In the genomic region with DNA sequence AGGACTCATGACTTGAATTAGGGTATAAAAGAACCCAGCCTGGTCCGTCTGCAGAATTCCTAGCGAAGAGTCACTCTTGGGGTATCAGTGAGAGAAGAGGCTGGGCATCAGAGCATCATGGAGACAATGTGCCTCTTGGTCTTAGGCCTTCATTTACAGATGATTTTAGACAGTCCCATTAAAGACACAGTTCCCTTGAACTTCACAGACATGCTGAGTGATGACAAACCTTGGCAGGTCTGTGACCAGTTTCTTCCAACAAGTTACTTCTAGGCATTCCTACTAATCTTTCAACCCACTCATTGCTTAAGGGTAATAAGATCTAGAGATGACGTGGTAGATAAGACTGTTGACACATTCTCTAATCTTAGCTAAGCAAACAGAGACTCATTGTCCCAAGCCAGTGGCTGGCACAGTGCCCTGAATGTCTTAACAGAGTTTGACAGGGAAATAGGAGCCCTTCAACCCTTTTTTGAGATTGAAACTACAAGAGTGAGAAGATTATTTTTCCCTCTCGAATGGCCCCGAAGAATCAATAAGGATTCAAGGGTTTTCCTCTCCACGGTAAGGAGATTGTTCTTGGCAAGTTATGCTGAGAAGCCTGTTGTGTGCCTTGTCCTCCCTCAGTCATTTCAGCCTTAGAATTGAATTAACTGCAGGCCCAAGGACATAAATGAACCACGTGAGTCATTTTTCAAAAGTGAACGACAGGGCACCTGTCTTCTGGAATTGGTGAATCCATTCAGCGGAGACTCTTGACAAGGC, we compare ENCODE assay signal across 8 cellular contexts.
DNase-seq lines count a peak whose midpoint lies in the region; ATAC-seq, FAIRE-seq and TF ChIP-seq lines count a peak whose summit lies in the region.

No MANE protein-coding gene starts in this region.

- H3K9me1 ChIP-seq in K562 (ENCODE audit: control insufficient read depth, insufficient read depth, low read length), result no peaks in the 10 kb centered on the region

- H3K4me1 Mint-ChIP-seq in stimulated activated naive CD8-positive, alpha-beta T cell treated with anti-CD3 and anti-CD28 coated beads, Interleukin-15, amount 100 ng/mL, for 72 hours, result peaks cover 19% of the 10 kb centered on the region

- no peaks in the 10 kb centered on the region for H3K79me2 ChIP-seq in K562 (ENCODE audit: control insufficient read depth, insufficient read depth, low read length)

- BruUV-seq in K562 (replicated peaks; lab: Mats Ljungman, UMichigan), result no TSS peak

- no peak overlapping the region for H3K27ac ChIP-seq in K562 (ENCODE audit: extremely low read depth, low read depth, low read length)

- H3K4me2 ChIP-seq in K562 (ENCODE audit: insufficient read depth, low read length), result no peak overlapping the region

- no peaks in the 10 kb centered on the region for H4K20me1 ChIP-seq in K562 (replicated peaks; ENCODE audit: control insufficient read depth, insufficient read depth, low read length)

- H3K9me3 ChIP-seq in K562 (replicated peaks; ENCODE audit: control insufficient read depth, insufficient read depth, low read depth, low read length), result no peaks in the 10 kb centered on the region

- H3K9me3 Mint-ChIP-seq in stimulated activated naive CD8-positive, alpha-beta T cell treated with anti-CD3 and anti-CD28 coated beads, Interleukin-15, amount 100 ng/mL, for 72 hours, result no peaks in the 10 kb centered on the region

- H3K9ac ChIP-seq in K562 (ENCODE audit: insufficient read depth in 1 of 2, low read depth in 2 of 2, low read length in 2 of 2), result no peak overlapping the region

- no peaks in the 10 kb centered on the region for H3K36me3 ChIP-seq in K562 (ENCODE audit: control insufficient read depth, insufficient read depth, low read length)

- DNase-seq in DMS53 treated with DMSO at 0.1 percent for 48 hours (lab: John Stamatoyannopoulos, UW; ENCODE audit: unreplicated experiment) (peak; percentile 85), NCI-H146 (lab: John Stamatoyannopoulos, UW) (peak; percentile 95), K562 (ENCODE audit: extremely low read depth in 1 of 4, low spot score in 3 of 4) (no peak), left colon (peak; percentile 93 to 96)
- DNase-seq in stimulated activated naive CD8-positive, alpha-beta T cell treated with anti-CD3 and anti-CD28 coated beads, Interleukin-15, amount 100 ng/mL, for 72 hours, result no peak
- no peak for DNase-seq in effector CD8-positive, alpha-beta T cell (lab: John Stamatoyannopoulos, UW)

- H3K4me3 ChIP-seq in K562, result no peak overlapping the region

- H3K4me3 Mint-ChIP-seq in stimulated activated naive CD8-positive, alpha-beta T cell treated with anti-CD3 and anti-CD28 coated beads, Interleukin-15, amount 100 ng/mL, for 72 hours, result no peak overlapping the region

- ATAC-seq in K562 (no peak), left colon (peak; percentile 97), HG03565 (IDR thresholded peaks at IDR 0.05; ENCODE audit: unreplicated experiment) (no peak), HG03354 (IDR thresholded peaks at IDR 0.05; ENCODE audit: poor library complexity, severe bottlenecking, unreplicated experiment) (no peak)
- ATAC-seq in stimulated activated naive CD8-positive, alpha-beta T cell treated with anti-CD3 and anti-CD28 coated beads, Interleukin-15, amount 100 ng/mL, for 72 hours, result peak; percentile 26

- TF ChIP-seq RAD21 in K562 (CRISPR knock-in tag; conservative IDR thresholded peaks at IDR 0.05 in 1 of 2, IDR thresholded peaks at IDR 0.05 in 1 of 2), result no peak

- POLR2A ChIA-PET in K562 (lab: Yijun Ruan, JAX), result no interaction called here

- no peak overlapping the region for H2AFZ ChIP-seq in K562 (ENCODE audit: low read depth, low read length)

- TF ChIP-seq CTCF in K562 (IDR thresholded peaks at IDR 0.05 in 2 of 3, conservative IDR thresholded peaks at IDR 0.05 in 1 of 3; ENCODE audit: insufficient read depth in 2 of 3, low read depth in 1 of 3, low read length in 3 of 3), result no peak

- FAIRE-seq in K562 (lab: Jason Lieb, UNC), result no peak

- 2% methylated on average over 9 of the region's 9 CpGs for WGBS in K562 (ENCODE audit: insufficient coverage, low coverage, missing lambda C conversion rate)

- no peaks in the 10 kb centered on the region for H3K4me1 ChIP-seq in K562 (replicated peaks in 1 of 2; ENCODE audit: control insufficient read depth in 2 of 2, insufficient read depth in 2 of 2, low read length in 2 of 2)

- H3K27me3 Mint-ChIP-seq in stimulated activated naive CD8-positive, alpha-beta T cell treated with anti-CD3 and anti-CD28 coated beads, Interleukin-15, amount 100 ng/mL, for 72 hours, result no peaks in the 10 kb centered on the region

- no peak for TF ChIP-seq EP300 in K562 (IDR thresholded peaks at IDR 0.05; ENCODE audit: low read length)

- intact Hi-C loops in K562 (cut with micrococcal nuclease) (no loop called here), left colon (cut with DNase I, micrococcal nuclease) (no loop called here)

- in situ Hi-C loops in K562 (cut with MboI), result loop anchor here (25.0 kb wide), 1 partner anchor 933 kb away; no protein-coding TSS in a partner anchor

- peaks cover 2 to 26% of the 10 kb centered on the region in 2 experiments; a peak in 3 of 5 replicates for H3K27me3 ChIP-seq in K562 (ENCODE audit: control insufficient read depth in 2 of 2, insufficient read depth in 2 of 2, low read length in 2 of 2)

- CTCF ChIA-PET in K562 (lab: Yijun Ruan, JAX; ENCODE audit: low intra/inter-chr PET ratio), result no interaction called here

- peak overlapping the region in 1 of 2 donors; percentile 76 for H3K27ac Mint-ChIP-seq in stimulated activated naive CD8-positive, alpha-beta T cell treated with anti-CD3 and anti-CD28 coated beads, Interleukin-15, amount 100 ng/mL, for 72 hours

- no peak for TF ChIP-seq POLR2A in K562 (conservative IDR thresholded peaks at IDR 0.05)

TF ChIP-seq in K562, 482 proteins besides CTCF, POLR2A, EP300 and RAD21:
- TF ChIP-seq SAFB2 (IDR thresholded peaks at IDR 0.05; ENCODE audit: borderline replicate concordance, low read depth, low read length, severe bottlenecking), result no peak
- peak; percentile 19; the same call in 1 of the 2 replicates for TF ChIP-seq NFIC (IDR thresholded peaks at IDR 0.05)
- TF ChIP-seq SOX6 (IDR thresholded peaks at IDR 0.05), result peak; percentile 48; the same call in 1 of the 2 replicates
- TF ChIP-seq GATA2 (CRISPR knock-in tag; IDR thresholded peaks at IDR 0.05), result no peak
- no peak for TF ChIP-seq ZNF140 (CRISPR knock-in tag; IDR thresholded peaks at IDR 0.05)
- no peak for TF ChIP-seq PURB (CRISPR knock-in tag; IDR thresholded peaks at IDR 0.05; ENCODE audit: low read depth)
- TF ChIP-seq ZNF79 (CRISPR knock-in tag; IDR thresholded peaks at IDR 0.05; ENCODE audit: low read depth), result no peak
- peak; percentile 16 for TF ChIP-seq MEIS2 (IDR thresholded peaks at IDR 0.05; ENCODE audit: partially characterized antibody)
- peak in 1 of 2 experiments; percentile 80; a peak in 2 of 4 replicates for TF ChIP-seq FOXA3 (CRISPR knock-in tag; conservative IDR thresholded peaks at IDR 0.05 in 1 of 2, IDR thresholded peaks at IDR 0.05 in 1 of 2)
- 0 out of 2 replicates have a peak, but pooled peaks have one; percentile 43 for TF ChIP-seq HES1 (IDR thresholded peaks at IDR 0.05; ENCODE audit: low read depth)
- TF ChIP-seq FOSL1 (tag; conservative IDR thresholded peaks at IDR 0.05), result peak; percentile 65

Comparison
In these comparisons a context has a peak if more than half of its experiments do, and no peak if none do; other contexts are left out.
1. DNase-seq: peak in DMS53 treated with DMSO at 0.1 percent for 48 hours (single experiment), NCI-H146 (single experiment) and left colon (2 of 2); none in K562 (0 of 4), stimulated activated naive CD8-positive, alpha-beta T cell treated with anti-CD3 and anti-CD28 coated beads, Interleukin-15, amount 100 ng/mL, for 72 hours (0 of 2) and effector CD8-positive, alpha-beta T cell (single experiment).
2. ATAC-seq: peak in left colon (single experiment) and stimulated activated naive CD8-positive, alpha-beta T cell treated with anti-CD3 and anti-CD28 coated beads, Interleukin-15, amount 100 ng/mL, for 72 hours (single experiment); none in K562 (single experiment), HG03565 (single experiment) and HG03354 (single experiment).